14 cellular contexts compared by ENCODE assay signal in the genomic region with DNA sequence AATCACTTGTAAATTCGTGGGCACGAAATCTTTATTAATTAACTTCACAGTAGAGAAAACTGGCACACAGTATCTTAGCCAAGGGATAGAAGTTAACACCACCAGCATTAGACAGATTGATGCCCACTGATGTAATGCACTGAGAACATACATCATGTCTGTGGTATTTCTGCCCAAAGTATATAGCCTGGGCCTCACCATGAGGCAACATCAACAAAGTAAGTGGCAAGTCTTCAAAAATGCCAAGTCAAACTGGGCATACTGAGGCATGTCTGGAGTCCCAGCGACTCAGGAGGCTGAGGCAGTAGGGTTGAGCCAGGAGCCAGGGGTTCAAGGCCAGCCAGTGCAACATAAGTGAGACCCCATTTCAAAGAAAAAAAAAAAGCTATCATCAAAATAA.
DNase-seq lines count a peak whose midpoint lies in the region; ATAC-seq lines count a peak whose summit lies in the region.
"Had no signal": no experiment of that assay in that cellular context is flagged by ENCODE, and none has a peak within 500 bp of the region (broad histone marks: within the 10 kb centered on the region; RNA-seq: fewer than 3 reads in every experiment).

No MANE protein-coding gene starts in this region.

- H3K27me3 Mint-ChIP-seq in activated T-cell treated with anti-CD3 and anti-CD28 coated beads, Interleukin-2, amount 50 U/mL, for 4 hours (ENCODE audit: low read depth) = peaks cover 2% of the 10 kb centered on the region

- DNase-seq in EH (ENCODE audit: low read depth) (peak; percentile 18), NCI-H226 (peak; percentile 82), amniotic epithelial cell (ENCODE audit: low read depth) (peak; percentile 49), kidney tubule cell (ENCODE audit: low spot score) (peak; percentile 69)
- no peak for DNase-seq in activated CD8-positive, alpha-beta memory T cell treated with anti-CD3 and anti-CD28 coated beads, Interleukin-2, amount 50 U/mL, for 48 hours
- DNase-seq in activated T-cell treated with anti-CD3 and anti-CD28 coated beads, Interleukin-2, amount 50 U/mL, for 4 hours = no peak
- DNase-seq: Calu3; CD8-positive, alpha-beta T cell; DMS79 treated with DMSO at 0.1 percent for 48 hours; GDM1; IMR-90 had no signal

- no peaks in the 10 kb centered on the region for H3K36me3 Mint-ChIP-seq in activated T-cell treated with anti-CD3 and anti-CD28 coated beads, Interleukin-2, amount 50 U/mL, for 4 hours (ENCODE audit: insufficient read depth)
- H3K36me3 Mint-ChIP-seq: CD8-positive, alpha-beta T cell had no signal

- no peak overlapping the region for H3K4me3 Mint-ChIP-seq in activated T-cell treated with anti-CD3 and anti-CD28 coated beads, Interleukin-2, amount 50 U/mL, for 4 hours
- H3K4me3 Mint-ChIP-seq: B cell; CD8-positive, alpha-beta T cell had no signal

- no peaks in the 10 kb centered on the region for H3K9me3 Mint-ChIP-seq in activated T-cell treated with anti-CD3 and anti-CD28 coated beads, Interleukin-2, amount 50 U/mL, for 4 hours
- H3K9me3 Mint-ChIP-seq: CD8-positive, alpha-beta T cell had no signal

- ATAC-seq in activated T-cell treated with anti-CD3 and anti-CD28 coated beads, Interleukin-2, amount 50 U/mL, for 4 hours = no peak
- ATAC-seq in GM18519 (IDR thresholded peaks at IDR 0.05; ENCODE audit: low FRiP score, unreplicated experiment) = no peak
- ATAC-seq: CD8-positive, alpha-beta T cell; K562 had no signal

- no peaks in the 10 kb centered on the region for H3K4me1 Mint-ChIP-seq in activated T-cell treated with anti-CD3 and anti-CD28 coated beads, Interleukin-2, amount 50 U/mL, for 4 hours (ENCODE audit: low read depth)
- H3K4me1 Mint-ChIP-seq: B cell had no signal

Comparison
In these comparisons a context has a peak if more than half of its experiments do, and no peak if none do; other contexts are left out.
1. DNase-seq: peak in EH (single experiment), NCI-H226 (single experiment), amniotic epithelial cell (single experiment) and kidney tubule cell (single experiment); none in activated CD8-positive, alpha-beta memory T cell treated with anti-CD3 and anti-CD28 coated beads, Interleukin-2, amount 50 U/mL, for 48 hours (single experiment) and activated T-cell treated with anti-CD3 and anti-CD28 coated beads, Interleukin-2, amount 50 U/mL, for 4 hours (single experiment).